Comparison of ENCODE assay signal across 33 cellular contexts in genomic region chr1:88502814-88503339, GRCh38.
"Had no signal": no experiment of that assay in that cellular context is flagged by ENCODE, and none has a peak within 500 bp of the region (broad histone marks: within the 10 kb centered on the region; RNA-seq: fewer than 3 reads in every experiment).

No MANE protein-coding gene starts in this region.

- H3K27me3 ChIP-seq: brain microvascular endothelial cell, Peyer's patch had no signal

- H3K27me3 Mint-ChIP-seq: activated naive CD4-positive, alpha-beta T cell treated with anti-CD3 and anti-CD28 coated beads, Interleukin-2, amount 10 ng/mL, durations not matched to agents 7 days and 5 days had no signal

- H3K4me3 ChIP-seq: Peyer's patch, SJSA1 had no signal

- DNase-seq: activated CD4-positive, alpha-beta memory T cell treated with anti-CD3 and anti-CD28 coated beads for 36 hours; activated CD4-positive, alpha-beta T cell treated with anti-CD3 and anti-CD28 coated beads, Interleukin-2, amount 50 U/mL, for 1 hour; activated CD8-positive, alpha-beta memory T cell treated with anti-CD3 and anti-CD28 coated beads, Interleukin-2, amount 50 U/mL, for 4 hours; activated naive CD4-positive, alpha-beta T cell treated with anti-CD3 and anti-CD28 coated beads, Interleukin-2, amount 10 ng/mL, durations not matched to agents 7 days and 5 days; activated naive CD8-positive, alpha-beta T cell treated with anti-CD3 and anti-CD28 coated beads, Interleukin-2, amount 50 U/mL, for 24 hours; activated T-cell treated with anti-CD3 and anti-CD28 coated beads for 4 hours; activated T-cell treated with anti-CD3 and anti-CD28 coated beads, Interleukin-2, amount 50 U/mL, for 4 hours; brain microvascular endothelial cell; central memory CD4-positive, alpha-beta T cell; MM.1S; MV-4-11; NCI-H1092; NCI-H1417; NCI-H146; NCI-H187; NCI-H2029 treated with DMSO at 0.1 percent for 48 hours; NCI-H2107; NCI-H2171; NCI-H510A; NCI-H526; NCI-H748 treated with DMSO at 0.1 percent for 48 hours; NK-92 treated with Interleukin-12 subunit alpha and Interleukin-12 subunit beta, amount 100 ng/mL, for 24 hours; PC-3; Peyer's patch; RPMI8226; SHP77 treated with DMSO at 0.1 percent for 48 hours; SK-N-SH had no signal

- ATAC-seq: activated naive CD8-positive, alpha-beta T cell treated with anti-CD3 and anti-CD28 coated beads, Interleukin-2, amount 50 U/mL, for 24 hours; activated T-cell treated with anti-CD3 and anti-CD28 coated beads, Interleukin-2, amount 50 U/mL, for 4 hours; PC-3 had no signal

- H3K36me3 Mint-ChIP-seq: activated CD4-positive, alpha-beta memory T cell treated with anti-CD3 and anti-CD28 coated beads for 36 hours; activated naive CD4-positive, alpha-beta T cell treated with anti-CD3 and anti-CD28 coated beads, Interleukin-2, amount 10 ng/mL, durations not matched to agents 7 days and 5 days; activated naive CD8-positive, alpha-beta T cell had no signal

- H3K4me3 Mint-ChIP-seq: activated CD4-positive, alpha-beta memory T cell treated with anti-CD3 and anti-CD28 coated beads for 36 hours; activated naive CD4-positive, alpha-beta T cell treated with anti-CD3 and anti-CD28 coated beads, Interleukin-2, amount 10 ng/mL, durations not matched to agents 7 days and 5 days; activated naive CD8-positive, alpha-beta T cell; activated naive CD8-positive, alpha-beta T cell treated with anti-CD3 and anti-CD28 coated beads, Interleukin-2, amount 50 U/mL, for 24 hours; activated T-cell treated with anti-CD3 and anti-CD28 coated beads, Interleukin-2, amount 50 U/mL, for 4 hours; activated T-helper 1 cell treated with anti-CD3 and anti-CD28 coated beads, Interleukin-12 subunit alpha, Interleukin-12 subunit beta, Interleukin-2, Interleukin-4 antibody, amounts not matched to agents 30 ng/mL and 10 ng/mL and 1 ng/mL, durations not matched to agents 14 hours and 24 hours and 36 hours; T-helper 1 cell treated with Interleukin-12 subunit alpha and Interleukin-12 subunit beta and Interleukin-4 antibody, amounts not matched to agents 30 μg/mL and 1 μg/mL, for 36 hours; T-helper 2 cell treated with Interferon-gamma antibody and Interleukin-4, amounts not matched to agents 5 μg/mL and 100 μg/mL, for 36 hours had no signal

- H3K36me3 ChIP-seq: brain microvascular endothelial cell, Peyer's patch, SJSA1 had no signal

- H3K4me2 ChIP-seq: KMS-11, SK-N-SH had no signal

- H3K9me3 Mint-ChIP-seq: activated CD4-positive, alpha-beta memory T cell treated with anti-CD3 and anti-CD28 coated beads for 36 hours; activated naive CD4-positive, alpha-beta T cell treated with anti-CD3 and anti-CD28 coated beads, Interleukin-2, amount 10 ng/mL, durations not matched to agents 7 days and 5 days; activated naive CD8-positive, alpha-beta T cell treated with anti-CD3 and anti-CD28 coated beads, Interleukin-2, amount 50 U/mL, for 24 hours; activated T-cell treated with anti-CD3 and anti-CD28 coated beads, Interleukin-2, amount 50 U/mL, for 4 hours; activated T-helper 1 cell treated with anti-CD3 and anti-CD28 coated beads, Interleukin-12 subunit alpha, Interleukin-12 subunit beta, Interleukin-2, Interleukin-4 antibody, amounts not matched to agents 30 ng/mL and 10 ng/mL and 1 ng/mL, durations not matched to agents 14 hours and 24 hours and 36 hours; T-helper 1 cell treated with Interleukin-12 subunit alpha and Interleukin-12 subunit beta and Interleukin-4 antibody, amounts not matched to agents 30 μg/mL and 1 μg/mL, for 36 hours; T-helper 2 cell treated with Interferon-gamma antibody and Interleukin-4, amounts not matched to agents 5 μg/mL and 100 μg/mL, for 36 hours had no signal

- H3K27ac ChIP-seq: brain microvascular endothelial cell, KMS-11, Peyer's patch, SJSA1 had no signal

- H3K4me1 ChIP-seq: Peyer's patch, SJSA1 had no signal

- H3K27ac Mint-ChIP-seq: activated CD4-positive, alpha-beta memory T cell treated with anti-CD3 and anti-CD28 coated beads for 36 hours; activated naive CD4-positive, alpha-beta T cell treated with anti-CD3 and anti-CD28 coated beads, Interleukin-2, amount 10 ng/mL, durations not matched to agents 7 days and 5 days; activated naive CD8-positive, alpha-beta T cell; activated naive CD8-positive, alpha-beta T cell treated with anti-CD3 and anti-CD28 coated beads, Interleukin-2, amount 50 U/mL, for 24 hours; activated T-helper 1 cell treated with anti-CD3 and anti-CD28 coated beads, Interleukin-12 subunit alpha, Interleukin-12 subunit beta, Interleukin-2, Interleukin-4 antibody, amounts not matched to agents 30 ng/mL and 10 ng/mL and 1 ng/mL, durations not matched to agents 14 hours and 24 hours and 36 hours; T-helper 1 cell treated with Interleukin-12 subunit alpha and Interleukin-12 subunit beta and Interleukin-4 antibody, amounts not matched to agents 30 μg/mL and 1 μg/mL, for 36 hours; T-helper 2 cell treated with Interferon-gamma antibody and Interleukin-4, amounts not matched to agents 5 μg/mL and 100 μg/mL, for 36 hours had no signal

- H3K9me2 ChIP-seq: SK-N-SH had no signal

- H3K4me1 Mint-ChIP-seq: activated naive CD4-positive, alpha-beta T cell treated with anti-CD3 and anti-CD28 coated beads, Interleukin-2, amount 10 ng/mL, durations not matched to agents 7 days and 5 days; activated naive CD8-positive, alpha-beta T cell treated with anti-CD3 and anti-CD28 coated beads, Interleukin-2, amount 50 U/mL, for 24 hours had no signal
